ENCODE assay signal across 1 cellular context in the genomic region with DNA sequence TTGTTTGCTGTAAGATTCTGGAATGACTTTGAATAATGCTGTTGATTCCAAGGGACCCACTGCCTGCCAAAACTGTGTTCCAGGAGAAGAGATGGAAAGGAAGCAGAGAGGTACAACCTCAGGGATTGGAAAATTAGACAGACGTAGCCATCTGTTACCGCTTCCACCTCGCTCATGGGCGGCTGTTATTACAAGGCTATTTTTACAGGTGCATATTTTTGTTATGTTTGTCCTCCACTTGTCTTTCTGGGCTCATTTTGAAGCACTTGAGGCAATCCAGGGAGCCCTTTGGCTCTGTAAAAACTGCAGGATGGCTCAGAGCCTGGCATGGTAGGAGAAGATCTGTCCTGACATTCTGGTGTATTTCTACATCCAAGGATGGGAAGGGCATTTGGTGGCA.
TF ChIP-seq lines count a peak whose summit lies in the region.

No MANE protein-coding gene starts in this region.

TF ChIP-seq in H1, 55 proteins besides CTCF, POLR2A, EP300 and RAD21 (continued from another document):
- TF ChIP-seq CBX8 (IDR thresholded peaks at IDR 0.05; ENCODE audit: borderline replicate concordance, low read depth, low read length) (no peak), BCL11A (IDR thresholded peaks at IDR 0.05; ENCODE audit: low read depth in 2 of 2, low read length in 2 of 2) (no peak), POU5F1 (IDR thresholded peaks at IDR 0.05; ENCODE audit: low read depth, low read length) (no peak), TEAD4 (IDR thresholded peaks at IDR 0.05; ENCODE audit: low read depth, low read length) (no peak)
